In genomic region chr22:37137131-37137530, GRCh38 we compare ENCODE assay signal across 29 cellular contexts. TPM values are rescaled to one million over a fixed set of nuclear protein-coding genes. Genes with fewer than 3 reads are reported as not detected.
A peak's percentile ranks its signal among the peaks of the same experiment; 100 is the strongest.
DNase-seq lines count a peak whose midpoint lies in the region; ATAC-seq, FAIRE-seq and TF ChIP-seq lines count a peak whose summit lies in the region.
"Had no signal": no experiment of that assay in that cellular context is flagged by ENCODE, and none has a peak within 500 bp of the region (broad histone marks: within the 10 kb centered on the region; RNA-seq: fewer than 3 reads in every experiment).

No MANE protein-coding gene starts in this region.

- no peaks in the 10 kb centered on the region for H3K23me2 ChIP-seq in H1 (ENCODE audit: low read depth, low read length)
- H3K23me2 ChIP-seq in H9 (ENCODE audit: insufficient read length, low read depth, low read length, poor library complexity, severe bottlenecking), result no peaks in the 10 kb centered on the region

- H4K5ac ChIP-seq in H1 (ENCODE audit: insufficient read length, low read depth, low read length) (no peak overlapping the region), H9 (ENCODE audit: insufficient read length, low read depth, low read length) (no peak overlapping the region)

- H4K20me1 ChIP-seq in H1 (replicated peaks in 1 of 2; ENCODE audit: control insufficient read depth in 1 of 2, insufficient read depth in 2 of 2, low read length in 2 of 2), result peaks cover 0 to 2% of the 10 kb centered on the region in 2 experiments
- no peaks in the 10 kb centered on the region for H4K20me1 ChIP-seq in H9 (ENCODE audit: control insufficient read depth, insufficient read depth, insufficient read length)

- no peak overlapping the region for H2AK5ac ChIP-seq in H1 (ENCODE audit: low read depth, low read length)
- no peak overlapping the region for H2AK5ac ChIP-seq in H9 (ENCODE audit: insufficient read length, low read length)

- H3K79me1 ChIP-seq in H1 (ENCODE audit: low read depth, low read length) (no peaks in the 10 kb centered on the region), H9 (ENCODE audit: insufficient read depth, low read depth, low read length, poor library complexity, severe bottlenecking) (no peaks in the 10 kb centered on the region)

- H4K91ac ChIP-seq in H1 (replicated peaks; ENCODE audit: insufficient read length, low read length), result no peak overlapping the region
- H4K91ac ChIP-seq in H9 (ENCODE audit: insufficient read length, low read depth, low read length), result no peak overlapping the region

- ATAC-seq in CD4-positive, CD25-positive, alpha-beta regulatory T cell (ENCODE audit: low read depth in 2 of 2), result no peak

- peak; percentile 70 to 90 for DNase-seq in NCI-H524 (lab: John Stamatoyannopoulos, UW)
- DNase-seq in NCI-H524 treated with DMSO at 0.1 percent for 48 hours (lab: John Stamatoyannopoulos, UW), result no peak
- no peak for DNase-seq in CD4-positive, CD25-positive, alpha-beta regulatory T cell
- DNase-seq in activated CD4-positive, alpha-beta memory T cell treated with anti-CD3 and anti-CD28 coated beads, Interleukin-2, amount 10 ng/mL, durations not matched to agents 7 days and 5 days, result no peak
- DNase-seq in H1 (ENCODE audit: low read depth in 1 of 2, low spot score in 2 of 2), result no peak
- no peak for DNase-seq in stimulated activated CD4-positive, alpha-beta T cell treated with anti-CD3 and anti-CD28 coated beads, Interleukin-4, amount 100 ng/mL, for 24 hours
- no peak for DNase-seq in H9
- DNase-seq in lower leg skin (ENCODE audit: low spot score in 2 of 2), result no peak
- DNase-seq: 8988T; activated CD4-positive, alpha-beta T cell treated with anti-CD3 and anti-CD28 coated beads for 4 hours; activated T-cell treated with anti-CD3 and anti-CD28 coated beads for 4 hours; colonic mucosa; COR-L47; endodermal cell; HFFc6; KG1; NCI-H146; NCI-H2227 treated with DMSO at 0.1 percent for 48 hours; PC-9; SHP77 treated with DMSO at 0.1 percent for 48 hours; small intestine; stimulated activated naive CD4-positive, alpha-beta T cell treated with Interleukin-2 at 50 U/mL for 16 hours; SW 1271; transverse colon had no signal

- no peak for TF ChIP-seq CTCF in H1 (IDR thresholded peaks at IDR 0.05; ENCODE audit: control extremely low read depth in 1 of 3, insufficient read depth in 1 of 3, low read depth in 1 of 3, low read length in 3 of 3)
- TF ChIP-seq CTCF in H9 (conservative IDR thresholded peaks at IDR 0.05), result no peak
- no peak for TF ChIP-seq CTCF in lower leg skin (IDR thresholded peaks at IDR 0.05)

- H2BK20ac ChIP-seq in H1 (ENCODE audit: low read length) (no peak overlapping the region), H9 (ENCODE audit: low read depth, low read length, poor library complexity, severe bottlenecking) (no peak overlapping the region)

- H3K4me2 ChIP-seq in H1 (ENCODE audit: insufficient read depth in 1 of 2, low read depth in 2 of 2, low read length in 2 of 2) (no peak overlapping the region), H9 (ENCODE audit: insufficient read depth, insufficient read length, low read length) (no peak overlapping the region)
- H3K4me2 ChIP-seq: PC-9 had no signal

- WGBS in H1 (ENCODE audit: extremely low coverage in 1 of 2, insufficient coverage in 1 of 2, insufficient read length in 1 of 2, insufficient replicate concordance in 2 of 2, low coverage in 1 of 2, low lambda C conversion rate in 2 of 2, missing lambda C conversion rate in 1 of 2), 2 experiments, result 92% methylated on average over 8 of the region's 8 CpGs; no CpG with 5 or more reads in 1 of the 2 experiments
- no CpG with 5 or more reads among the region's 8 CpGs for WGBS in H9 (ENCODE audit: extremely low coverage, insufficient read length, low lambda C conversion rate)
- 79 to 87% methylated on average over 8 of the region's 8 CpGs for WGBS in lower leg skin, 2 donors

- no peaks in the 10 kb centered on the region for H3K9me3 ChIP-seq in CD4-positive, CD25-positive, alpha-beta regulatory T cell (ENCODE audit: control insufficient read depth in 2 of 2, low read length in 2 of 2)
- H3K9me3 ChIP-seq in H1 (ENCODE audit: insufficient read depth in 2 of 2, low read depth in 1 of 2, low read length in 1 of 2) (no peaks in the 10 kb centered on the region), H9 (ENCODE audit: control insufficient read depth, low read depth, low read length) (no peaks in the 10 kb centered on the region)
- H3K9me3 ChIP-seq: colonic mucosa, transverse colon had no signal

- H3K18ac ChIP-seq in H1 (ENCODE audit: extremely low read depth, low read length), result no peak overlapping the region
- H3K18ac ChIP-seq in H9 (ENCODE audit: insufficient read length, low read depth, low read length), result no peak overlapping the region

- H2BK5ac ChIP-seq in H1 (ENCODE audit: low read depth, low read length), result no peak overlapping the region
- H2BK5ac ChIP-seq in H9 (ENCODE audit: insufficient read length, low read length), result no peak overlapping the region

- peaks cover 0 to 60% (median 19%) of the 10 kb centered on the region in 4 donors for H3K4me1 Mint-ChIP-seq in CD4-positive, CD25-positive, alpha-beta regulatory T cell
- H3K4me1 Mint-ChIP-seq in activated CD4-positive, alpha-beta memory T cell treated with anti-CD3 and anti-CD28 coated beads, Interleukin-2, amount 10 ng/mL, durations not matched to agents 7 days and 5 days, result peaks cover 68% of the 10 kb centered on the region
- peaks cover 0 to 5% of the 10 kb centered on the region in 2 experiments; a peak in 2 of 4 replicates for H3K4me1 Mint-ChIP-seq in H9
- H3K4me1 Mint-ChIP-seq: endodermal cell had no signal

- H3K27ac ChIP-seq in CD4-positive, CD25-positive, alpha-beta regulatory T cell (ENCODE audit: insufficient read depth, low read length, poor library complexity, severe bottlenecking), result peak overlapping the region; percentile 55
- H3K27ac ChIP-seq in H1 (ENCODE audit: low read depth, low read length), result no peak overlapping the region
- no peak overlapping the region for H3K27ac ChIP-seq in H9 (ENCODE audit: insufficient read length, low read depth, low read length)
- H3K27ac ChIP-seq: colonic mucosa, PC-9, transverse colon had no signal

- H3K23ac ChIP-seq in H1 (ENCODE audit: insufficient read length), result no peak overlapping the region
- no peak overlapping the region for H3K23ac ChIP-seq in H9 (ENCODE audit: insufficient read length, low read depth, low read length)

- H3K14ac ChIP-seq in H1 (ENCODE audit: insufficient read length) (no peak overlapping the region), H9 (ENCODE audit: insufficient read depth, low read length) (no peak overlapping the region)

- H3K27me3 ChIP-seq in CD4-positive, CD25-positive, alpha-beta regulatory T cell (ENCODE audit: control insufficient read depth, insufficient read depth, low read length), result no peaks in the 10 kb centered on the region
- H3K27me3 ChIP-seq in H1 (replicated peaks in 1 of 4; ENCODE audit: control insufficient read depth in 3 of 4, extremely low read depth in 1 of 4, insufficient read depth in 3 of 4, low read length in 3 of 4) (no peaks in the 10 kb centered on the region; a peak in 1 of 7 replicates), H9 (ENCODE audit: insufficient read depth, low read length) (no peaks in the 10 kb centered on the region)
- H3K27me3 ChIP-seq: colonic mucosa, transverse colon had no signal

- CTCF ChIA-PET in activated CD4-positive, alpha-beta memory T cell treated with anti-CD3 and anti-CD28 coated beads, Interleukin-2, amount 10 ng/mL, durations not matched to agents 7 days and 5 days (lab: Charles Lee), result no interaction called here
- CTCF ChIA-PET in H1 (lab: Charles Lee; ENCODE audit: partially characterized antibody), result interaction anchor here (0.7 to 2.2 kb wide), 4 partner anchors 10 to 60 kb away, joined by 3 to 8 read pairs (median 4); no protein-coding TSS in a partner anchor

- no peak overlapping the region for H3K9ac ChIP-seq in H1 (replicated peaks in 1 of 4; ENCODE audit: extremely low read depth in 1 of 4, low read depth in 3 of 4, low read length in 3 of 4)
- no peak overlapping the region for H3K9ac ChIP-seq in H9 (ENCODE audit: extremely low read depth, insufficient read length, low read length)

- TF ChIP-seq EP300 in H1 (IDR thresholded peaks at IDR 0.05; ENCODE audit: borderline replicate concordance in 1 of 2, low read depth in 2 of 2, low read length in 2 of 2), result no peak

- no peak overlapping the region for H2BK120ac ChIP-seq in H1 (replicated peaks; ENCODE audit: low read depth, low read length)
- H2BK120ac ChIP-seq in H9 (ENCODE audit: low read depth, low read length, poor library complexity, severe bottlenecking), result no peak overlapping the region

- H2AFZ ChIP-seq in H1 (ENCODE audit: low read length), result no peak overlapping the region
- no peak overlapping the region for H2AFZ ChIP-seq in H9 (ENCODE audit: low read length)
- H2AFZ ChIP-seq: PC-9 had no signal

- TF ChIP-seq POLR2A in H1 (IDR thresholded peaks at IDR 0.05; ENCODE audit: control extremely low read depth in 1 of 2, low read depth in 2 of 2, low read length in 2 of 2), result no peak
- no peak for TF ChIP-seq POLR2A in lower leg skin (IDR thresholded peaks at IDR 0.05)

- H3K27me3 Mint-ChIP-seq in CD4-positive, CD25-positive, alpha-beta regulatory T cell, result no peaks in the 10 kb centered on the region
- no peaks in the 10 kb centered on the region for H3K27me3 Mint-ChIP-seq in activated CD4-positive, alpha-beta memory T cell treated with anti-CD3 and anti-CD28 coated beads, Interleukin-2, amount 10 ng/mL, durations not matched to agents 7 days and 5 days
- H3K27me3 Mint-ChIP-seq in H9 (ENCODE audit: low read depth), result peaks cover 20% of the 10 kb centered on the region

- peaks cover 96% of the 10 kb centered on the region for H3K36me3 ChIP-seq in CD4-positive, CD25-positive, alpha-beta regulatory T cell (ENCODE audit: control insufficient read depth, insufficient read depth, low read length)
- no peaks in the 10 kb centered on the region for H3K36me3 ChIP-seq in H1 (ENCODE audit: control insufficient read depth in 2 of 4, insufficient read depth in 4 of 4, low read length in 3 of 4)
- H3K36me3 ChIP-seq: colonic mucosa, transverse colon had no signal

- no peaks in the 10 kb centered on the region for H3K9me3 Mint-ChIP-seq in CD4-positive, CD25-positive, alpha-beta regulatory T cell
- no peaks in the 10 kb centered on the region for H3K9me3 Mint-ChIP-seq in activated CD4-positive, alpha-beta memory T cell treated with anti-CD3 and anti-CD28 coated beads, Interleukin-2, amount 10 ng/mL, durations not matched to agents 7 days and 5 days
- 0 out of 5 replicates have a peak, but pooled peaks cover 0 to 2% of the 10 kb centered on the region in 2 experiments for H3K9me3 Mint-ChIP-seq in H9
- H3K9me3 Mint-ChIP-seq: endodermal cell, HFFc6 had no signal

- intact Hi-C loops in lower leg skin (cut with DNase I; ENCODE audit: low total_unique reads), result no loop called here

- H2BK12ac ChIP-seq in H1 (ENCODE audit: low read depth, low read length) (no peak overlapping the region), H9 (ENCODE audit: insufficient read length, low read depth, low read length) (no peak overlapping the region)

- no peak overlapping the region for H3K4me3 Mint-ChIP-seq in CD4-positive, CD25-positive, alpha-beta regulatory T cell
- H3K4me3 Mint-ChIP-seq in activated CD4-positive, alpha-beta memory T cell treated with anti-CD3 and anti-CD28 coated beads, Interleukin-2, amount 10 ng/mL, durations not matched to agents 7 days and 5 days, result no peak overlapping the region
- no peak overlapping the region for H3K4me3 Mint-ChIP-seq in H9
- H3K4me3 Mint-ChIP-seq: endodermal cell, HFFc6 had no signal

- H3K4me1 ChIP-seq in CD4-positive, CD25-positive, alpha-beta regulatory T cell (ENCODE audit: control insufficient read depth, insufficient read depth, low read length, poor library complexity, severe bottlenecking), result peaks cover 18% of the 10 kb centered on the region
- H3K4me1 ChIP-seq in H1 (replicated peaks in 1 of 4; ENCODE audit: control insufficient read depth in 3 of 4, insufficient read depth in 4 of 4, low read length in 3 of 4) (no peaks in the 10 kb centered on the region; a peak in 1 of 7 replicates), H9 (ENCODE audit: insufficient read depth, low read length) (no peaks in the 10 kb centered on the region)
- H3K4me1 ChIP-seq: colonic mucosa, transverse colon had no signal

- H3K79me2 ChIP-seq in H1 (ENCODE audit: control insufficient read depth in 1 of 2, insufficient read depth in 2 of 2, low read length in 2 of 2) (no peaks in the 10 kb centered on the region), H9 (ENCODE audit: insufficient read depth, low read length) (no peaks in the 10 kb centered on the region)

- peak overlapping the region; percentile 79; the same call in 1 of the 2 replicates for H4K8ac ChIP-seq in H1 (ENCODE audit: extremely low read depth, insufficient read depth, low read length)
- H4K8ac ChIP-seq in H9 (replicated peaks; ENCODE audit: insufficient read length, low read depth, low read length), result no peak overlapping the region

- no peak for FAIRE-seq in H1 (lab: Jason Lieb, UNC)
- FAIRE-seq: GM12891, small intestine, TTC549 had no signal

- H3K4ac ChIP-seq in H1 (replicated peaks; ENCODE audit: insufficient read length, low read depth, low read length), result no peak overlapping the region
- H3K4ac ChIP-seq in H9 (ENCODE audit: low read depth, low read length), result no peak overlapping the region

- no peak overlapping the region for H2BK15ac ChIP-seq in H1 (ENCODE audit: low read length)
- no peak overlapping the region for H2BK15ac ChIP-seq in H9 (ENCODE audit: low read depth, low read length)

- POLR2A ChIA-PET in activated CD4-positive, alpha-beta memory T cell treated with anti-CD3 and anti-CD28 coated beads, Interleukin-2, amount 10 ng/mL, durations not matched to agents 7 days and 5 days (lab: Charles Lee), result interaction anchor here (25.4 to 25.9 kb wide), 2 partner anchors 5 to 8 kb away, joined by 502 read pairs; partner anchors contain the start of gene IL2RB
- POLR2A ChIA-PET in H1 (lab: Charles Lee; ENCODE audit: partially characterized antibody), result no interaction called here

- H3K4me3 ChIP-seq in CD4-positive, CD25-positive, alpha-beta regulatory T cell (ENCODE audit: low read depth, low read length), result no peak overlapping the region
- no peak overlapping the region for H3K4me3 ChIP-seq in H1 (ENCODE audit: extremely low read depth in 1 of 4, insufficient read depth in 2 of 4, low read depth in 3 of 4, low read length in 4 of 4)
- no peak overlapping the region for H3K4me3 ChIP-seq in lower leg skin (ENCODE audit: low read depth, poor library complexity, severe bottlenecking)
- H3K4me3 ChIP-seq: colonic mucosa, lung, PC-9, transverse colon had no signal

- peak overlapping the region; percentile 72 to 85 (median 84) for H3K27ac Mint-ChIP-seq in CD4-positive, CD25-positive, alpha-beta regulatory T cell
- H3K27ac Mint-ChIP-seq in activated CD4-positive, alpha-beta memory T cell treated with anti-CD3 and anti-CD28 coated beads, Interleukin-2, amount 10 ng/mL, durations not matched to agents 7 days and 5 days, result peak overlapping the region; percentile 59
- H3K27ac Mint-ChIP-seq in H9, result no peak overlapping the region; a peak in 1 of 7 replicates
- H3K27ac Mint-ChIP-seq: endodermal cell, HFFc6 had no signal

- TF ChIP-seq RAD21 in H1 (IDR thresholded peaks at IDR 0.05 in 1 of 2, conservative IDR thresholded peaks at IDR 0.05 in 1 of 2; ENCODE audit: low read depth in 2 of 2, low read length in 2 of 2), result no peak

- peaks cover 53% of the 10 kb centered on the region for H3K36me3 Mint-ChIP-seq in CD4-positive, CD25-positive, alpha-beta regulatory T cell
- H3K36me3 Mint-ChIP-seq in activated CD4-positive, alpha-beta memory T cell treated with anti-CD3 and anti-CD28 coated beads, Interleukin-2, amount 10 ng/mL, durations not matched to agents 7 days and 5 days (ENCODE audit: low read depth), result peaks cover 90% of the 10 kb centered on the region
- peaks cover 0 to 2% (median 0%) of the 10 kb centered on the region in 3 experiments; a peak in 2 of 7 replicates for H3K36me3 Mint-ChIP-seq in H9 (ENCODE audit: insufficient read depth in 1 of 3, low read depth in 3 of 3)

- H3T11ph ChIP-seq in H9 (ENCODE audit: low read length), result no peak overlapping the region

- H3K56ac ChIP-seq in H1 (replicated peaks; ENCODE audit: insufficient read length, low read depth, low read length) (no peak overlapping the region), H9 (ENCODE audit: insufficient read length, low read depth, low read length) (no peak overlapping the region)

RNA-seq across cellular contexts. Expression of gene IL2RB, which starts 12.6 kb away (rescaled TPM):
- total RNA-seq in CD4-positive, CD25-positive, alpha-beta regulatory T cell, result 197 TPM
- polyA plus RNA-seq in CD4-positive, CD25-positive, alpha-beta regulatory T cell, result 100 to 1,000 TPM; 160 to 189 (median 163) TPM
- total RNA-seq in activated CD4-positive, alpha-beta memory T cell treated with anti-CD3 and anti-CD28 coated beads, Interleukin-2, amount 10 ng/mL, durations not matched to agents 7 days and 5 days, result 100 to 1,000 TPM; 320 to 323 TPM
- total RNA-seq in H1 (2021; fragmentation: NEBNext Ultra II Directional; extraction: Animal tissue kit (Norgen Biotek cat#: 25700)), result 0.67 and 1.3 TPM in 2 replicates
- 0.67 and 1.1 TPM in 2 replicates for polyA plus RNA-seq in H1 (2011; rRNA removed)
- 0.48 TPM for polyA plus RNA-seq in H1 (2011; cell fraction: cytosol; rRNA removed)
- polyA plus RNA-seq in H1 (2011; cell fraction: nucleus; rRNA removed), result 0.96 TPM
- 0.55 to 0.76 TPM (median 0.72 TPM) in 4 replicates for polyA plus RNA-seq in H1 (2012, experiment 1 of 2)
- 0.80 TPM for polyA plus RNA-seq in H1 (2012, experiment 2 of 2)
- polyA plus RNA-seq in H1 (2013, experiment 1 of 2), result 1.6 TPM
- polyA plus RNA-seq in H1 (2013, experiment 2 of 2), result 1.6 TPM
- polyA minus RNA-seq in H1 (2011; rRNA and poly(A)+ RNA removed), result 0.85 and 1.0 TPM in 2 replicates
- 1.0 TPM for polyA minus RNA-seq in H1 (2011; cell fraction: cytosol; rRNA and poly(A)+ RNA removed)
- polyA minus RNA-seq in H1 (2011; cell fraction: nucleus; rRNA and poly(A)+ RNA removed), result 0.60 TPM
- total RNA-seq in H9 (2021), result 0.35 TPM in 2 replicates
- total RNA-seq in lower leg skin, result 10 to 100 TPM in 1 of 4 donors, 1 to 10 TPM in 3; 6.1 to 15.9 (median 8.8) TPM
- total RNA-seq: HFFc6, HT-29 had no signal

RNA-seq across cellular contexts. Expression of gene TMPRSS6, which starts 27.6 kb away (rescaled TPM):
- total RNA-seq in CD4-positive, CD25-positive, alpha-beta regulatory T cell, result 1.5 TPM
- polyA plus RNA-seq in CD4-positive, CD25-positive, alpha-beta regulatory T cell, result under 1 TPM; 0.10 to 0.18 (median 0.14) TPM
- 10 to 100 TPM; 14.0 to 14.7 TPM for total RNA-seq in activated CD4-positive, alpha-beta memory T cell treated with anti-CD3 and anti-CD28 coated beads, Interleukin-2, amount 10 ng/mL, durations not matched to agents 7 days and 5 days
- not detected in 2 replicates for total RNA-seq in H1 (2021; fragmentation: NEBNext Ultra II Directional; extraction: Animal tissue kit (Norgen Biotek cat#: 25700))
- polyA plus RNA-seq in H1 (2011; rRNA removed), result 0.02 and 0.05 TPM in 2 replicates
- 0.06 TPM for polyA plus RNA-seq in H1 (2011; cell fraction: cytosol; rRNA removed)
- 0.19 TPM for polyA plus RNA-seq in H1 (2011; cell fraction: nucleus; rRNA removed)
- polyA plus RNA-seq in H1 (2012, experiment 1 of 2), result 0.13 to 0.27 TPM (median 0.19 TPM) in 4 replicates
- polyA plus RNA-seq in H1 (2012, experiment 2 of 2), result 0.09 TPM
- 0.02 TPM for polyA plus RNA-seq in H1 (2013, experiment 1 of 2)
- 0.02 TPM for polyA plus RNA-seq in H1 (2013, experiment 2 of 2)
- polyA minus RNA-seq in H1 (2011; rRNA and poly(A)+ RNA removed), result not detected in 2 replicates
- not detected for polyA minus RNA-seq in H1 (2011; cell fraction: cytosol; rRNA and poly(A)+ RNA removed)
- not detected for polyA minus RNA-seq in H1 (2011; cell fraction: nucleus; rRNA and poly(A)+ RNA removed)
- total RNA-seq in H9 (2021) (not detected in 2 replicates), lower leg skin (1 to 10 TPM in 3 of 4 donors, under 1 TPM in 1; 0.65 to 7.5 (median 2.8) TPM)
- total RNA-seq: HFFc6, HT-29, kidney epithelial cell had no signal

RNA-seq across cellular contexts. Expression of gene C1QTNF6, which starts 50.9 kb away (rescaled TPM):
- total RNA-seq in CD4-positive, CD25-positive, alpha-beta regulatory T cell, result 13.6 TPM
- 1 to 10 TPM; 1.6 to 2.4 (median 2.1) TPM for polyA plus RNA-seq in CD4-positive, CD25-positive, alpha-beta regulatory T cell
- total RNA-seq in activated CD4-positive, alpha-beta memory T cell treated with anti-CD3 and anti-CD28 coated beads, Interleukin-2, amount 10 ng/mL, durations not matched to agents 7 days and 5 days, result 10 to 100 TPM; 10.2 to 10.3 TPM
- 3.1 and 4.6 TPM in 2 replicates for total RNA-seq in H1 (2021; fragmentation: NEBNext Ultra II Directional; extraction: Animal tissue kit (Norgen Biotek cat#: 25700))
- polyA plus RNA-seq in H1 (2011; rRNA removed), result 5.9 and 6.5 TPM in 2 replicates
- 5.7 TPM for polyA plus RNA-seq in H1 (2011; cell fraction: cytosol; rRNA removed)
- 17.9 TPM for polyA plus RNA-seq in H1 (2011; cell fraction: nucleus; rRNA removed)
- polyA plus RNA-seq in H1 (2012, experiment 1 of 2), result 4.9 to 6.3 TPM (median 5.5 TPM) in 4 replicates
- 2.6 TPM for polyA plus RNA-seq in H1 (2012, experiment 2 of 2)
- 5.6 TPM for polyA plus RNA-seq in H1 (2013, experiment 1 of 2)
- 6.5 TPM for polyA plus RNA-seq in H1 (2013, experiment 2 of 2)
- 5.3 and 5.7 TPM in 2 replicates for polyA minus RNA-seq in H1 (2011; rRNA and poly(A)+ RNA removed)
- polyA minus RNA-seq in H1 (2011; cell fraction: cytosol; rRNA and poly(A)+ RNA removed), result 2.9 TPM
- 11.6 TPM for polyA minus RNA-seq in H1 (2011; cell fraction: nucleus; rRNA and poly(A)+ RNA removed)
- total RNA-seq in H9 (2021), result 3.8 and 5.0 TPM in 2 replicates
- total RNA-seq in lower leg skin, result 1 to 10 TPM in 3 of 4 donors, under 1 TPM in 1; 0.81 to 8.9 (median 2.1) TPM

Comparison
In these comparisons a context has a peak if more than half of its experiments do, and no peak if none do; other contexts are left out.
1. DNase-seq: peak in NCI-H524 (2 of 2); none in NCI-H524 treated with DMSO at 0.1 percent for 48 hours (single experiment), CD4-positive, CD25-positive, alpha-beta regulatory T cell (0 of 3), activated CD4-positive, alpha-beta memory T cell treated with anti-CD3 and anti-CD28 coated beads, Interleukin-2, amount 10 ng/mL, durations not matched to agents 7 days and 5 days (single experiment), H1 (0 of 2), stimulated activated CD4-positive, alpha-beta T cell treated with anti-CD3 and anti-CD28 coated beads, Interleukin-4, amount 100 ng/mL, for 24 hours (single experiment), H9 (single experiment) and lower leg skin (0 of 2).
2. H3K27ac Mint-ChIP-seq: peak in CD4-positive, CD25-positive, alpha-beta regulatory T cell (3 of 3) and activated CD4-positive, alpha-beta memory T cell treated with anti-CD3 and anti-CD28 coated beads, Interleukin-2, amount 10 ng/mL, durations not matched to agents 7 days and 5 days (single experiment); none in H9 (0 of 3).
3. RNA of gene IL2RB, which starts 12.6 kb away (total RNA-seq): 320 to 323 TPM in activated CD4-positive, alpha-beta memory T cell treated with anti-CD3 and anti-CD28 coated beads, Interleukin-2, amount 10 ng/mL, durations not matched to agents 7 days and 5 days and 197 TPM in CD4-positive, CD25-positive, alpha-beta regulatory T cell (single experiment); 6.1 to 15.9 TPM in lower leg skin, 0.67 to 1.3 TPM in H1 and 0.35 TPM in H9; every median in the first group is over 10 times any median in the second.